ENCODE assay signal across 8 cellular contexts in the genomic region with DNA sequence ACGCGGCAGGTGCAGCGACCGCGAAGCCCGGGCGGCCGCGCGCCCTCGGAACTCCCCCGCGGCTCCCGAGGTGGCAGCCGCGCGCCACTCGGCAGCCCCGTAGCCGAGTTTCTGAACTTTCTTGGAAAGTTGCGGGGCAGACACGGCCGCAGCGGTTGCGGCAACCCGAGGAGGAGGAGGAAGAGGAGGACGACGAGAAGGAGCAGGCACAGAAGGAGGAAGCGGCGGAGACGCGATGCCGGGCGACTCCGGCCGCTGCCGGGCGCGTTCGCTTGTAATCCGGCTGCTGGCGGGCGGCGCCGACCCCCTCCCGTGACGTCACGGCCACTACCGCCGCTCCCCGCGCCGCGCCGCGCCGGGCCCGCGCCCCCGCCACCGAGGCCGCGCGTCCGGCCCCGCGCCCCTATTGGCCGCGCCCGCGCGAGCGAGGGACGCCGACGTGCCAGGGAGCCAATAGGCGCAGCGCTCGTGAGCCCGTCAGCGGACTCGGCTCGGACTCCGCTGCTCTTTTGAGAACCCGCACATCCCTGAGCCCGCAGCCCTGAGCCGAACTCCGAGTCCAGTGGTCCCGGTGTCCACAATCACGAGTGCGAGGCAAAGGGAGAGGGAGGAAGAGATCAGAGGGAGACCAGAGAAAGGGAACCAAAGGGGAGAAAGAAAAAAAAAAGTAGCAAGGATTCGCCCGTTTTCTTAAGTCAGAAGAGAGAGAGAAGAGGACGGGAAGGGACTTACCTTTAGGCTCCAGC. TPM values are rescaled to one million over a fixed set of nuclear protein-coding genes. Genes with fewer than 3 reads are reported as not detected.
DNase-seq lines count a peak whose midpoint lies in the region; ATAC-seq, FAIRE-seq and TF ChIP-seq lines count a peak whose summit lies in the region.

No MANE protein-coding gene starts in this region.

- 1 to 3% methylated on average over 84 to 94 of the region's 94 CpGs for WGBS in heart right ventricle, 2 donors
- 5% methylated on average over 19 of the region's 94 CpGs for WGBS in suprapubic skin

- H3K4me3 ChIP-seq in heart right ventricle (peak overlapping the region in 9 of 10 donors; percentile 10 to 43 (median 38)), suprapubic skin (peak overlapping the region; percentile 43)

- peaks cover 18% of the 10 kb centered on the region for H3K36me3 Mint-ChIP-seq in activated CD8-positive, alpha-beta T cell treated with anti-CD3 and anti-CD28 coated beads for 36 hours (ENCODE audit: low read depth)

- TF ChIP-seq POLR2A in suprapubic skin (IDR thresholded peaks at IDR 0.05): no peak

- H3K27ac Mint-ChIP-seq in activated CD8-positive, alpha-beta T cell treated with anti-CD3 and anti-CD28 coated beads for 36 hours: no peak overlapping the region

- DNase-seq in heart right ventricle: no peak
- DNase-seq in Right ventricle myocardium superior: no peak
- DNase-seq in activated CD8-positive, alpha-beta T cell treated with anti-CD3 and anti-CD28 coated beads for 36 hours: no peak
- peak; percentile 90 for DNase-seq in iPS-NIHi11 (ENCODE audit: low spot score)
- DNase-seq in suprapubic skin (ENCODE audit: low spot score in 2 of 2): no peak
- DNase-seq in GM19239 (ENCODE audit: insufficient read length, low spot score): no peak
- no peak for DNase-seq in NOMO-1 (lab: John Stamatoyannopoulos, UW; ENCODE audit: unreplicated experiment in 2 of 2)

- H3K4me1 ChIP-seq in heart right ventricle (peaks cover 9 to 25% (median 13%) of the 10 kb centered on the region in 9 donors), suprapubic skin (peaks cover 43% of the 10 kb centered on the region)

- ATAC-seq in heart right ventricle: peak in 6 of 8 donors; percentile 39 to 79 (median 50)
- ATAC-seq in Right ventricle myocardium superior (ENCODE audit: poor library complexity): no peak
- ATAC-seq in activated CD8-positive, alpha-beta T cell treated with anti-CD3 and anti-CD28 coated beads for 36 hours: peak; percentile 24
- ATAC-seq in HG03108 (IDR thresholded peaks at IDR 0.05; ENCODE audit: unreplicated experiment): no peak

- no peaks in the 10 kb centered on the region for H3K36me3 ChIP-seq in heart right ventricle
- no peaks in the 10 kb centered on the region for H3K36me3 ChIP-seq in suprapubic skin

- H3K9me3 ChIP-seq in heart right ventricle (peaks cover 0 to 6% (median 0%) of the 10 kb centered on the region in 11 donors), suprapubic skin (no peaks in the 10 kb centered on the region)

- H3K4me3 Mint-ChIP-seq in activated CD8-positive, alpha-beta T cell treated with anti-CD3 and anti-CD28 coated beads for 36 hours: peak overlapping the region; percentile 62

- FAIRE-seq in GM19239 (lab: Jason Lieb, UNC): no peak

- TF ChIP-seq CTCF in heart right ventricle (IDR thresholded peaks at IDR 0.05) (no peak), suprapubic skin (IDR thresholded peaks at IDR 0.05) (no peak)
- TF ChIP-seq CTCF in activated CD8-positive, alpha-beta T cell treated with anti-CD3 and anti-CD28 coated beads for 36 hours (IDR thresholded peaks at IDR 0.05): no peak

- POLR2A ChIA-PET in activated CD8-positive, alpha-beta T cell treated with anti-CD3 and anti-CD28 coated beads for 36 hours (lab: Charles Lee): no interaction called here

- CTCF ChIA-PET in activated CD8-positive, alpha-beta T cell treated with anti-CD3 and anti-CD28 coated beads for 36 hours (lab: Charles Lee): interaction anchor here (4.6 kb wide), 1 partner anchor 13 kb away, joined by 50 read pairs; no protein-coding TSS in a partner anchor

- peaks cover 83% of the 10 kb centered on the region for H3K27me3 Mint-ChIP-seq in activated CD8-positive, alpha-beta T cell treated with anti-CD3 and anti-CD28 coated beads for 36 hours

- peaks cover 17% of the 10 kb centered on the region for H3K4me1 Mint-ChIP-seq in activated CD8-positive, alpha-beta T cell treated with anti-CD3 and anti-CD28 coated beads for 36 hours (ENCODE audit: low read depth)

- peaks cover 61 to 100% (median 99%) of the 10 kb centered on the region in 7 donors for H3K27me3 ChIP-seq in heart right ventricle
- peaks cover 100% of the 10 kb centered on the region for H3K27me3 ChIP-seq in suprapubic skin

- peaks cover 13% of the 10 kb centered on the region for H3K9me3 Mint-ChIP-seq in activated CD8-positive, alpha-beta T cell treated with anti-CD3 and anti-CD28 coated beads for 36 hours

- TF ChIP-seq EP300 in suprapubic skin (IDR thresholded peaks at IDR 0.05): no peak

- intact Hi-C loops in heart right ventricle (cut with DNase I): loop anchor here in 1 of 10 donors (10.0 kb wide), 1 partner anchor 307 kb away; a partner anchor contains a TSS
- intact Hi-C loops in Right ventricle myocardium superior (cut with DNase I): no loop called here
- intact Hi-C loops in activated CD8-positive, alpha-beta T cell treated with anti-CD3 and anti-CD28 coated beads for 36 hours (cut with micrococcal nuclease): no loop called here

- H3K27ac ChIP-seq in heart right ventricle (no peak overlapping the region), suprapubic skin (no peak overlapping the region)

RNA-seq across cellular contexts. Expression of a gene that starts 0.7 kb away (rescaled TPM):
- total RNA-seq in heart right ventricle (under 1 TPM in 1 of 10 donors, not detected in 9; 0.13 TPM), Right ventricle myocardium superior (not detected), suprapubic skin (not detected)
- polyA plus RNA-seq in heart right ventricle: not detected
- total RNA-seq in activated CD8-positive, alpha-beta T cell treated with anti-CD3 and anti-CD28 coated beads for 36 hours: not detected

Comparison
In these comparisons a context has a peak if more than half of its experiments do, and no peak if none do; other contexts are left out.
1. ATAC-seq: peak in heart right ventricle (6 of 8) and activated CD8-positive, alpha-beta T cell treated with anti-CD3 and anti-CD28 coated beads for 36 hours (single experiment); none in Right ventricle myocardium superior (single experiment) and HG03108 (single experiment).